ENCODE assay signal across 8 cellular contexts in genomic region chr12:124389537-124390441, GRCh38.
DNase-seq lines count a peak whose midpoint lies in the region; FAIRE-seq and TF ChIP-seq lines count a peak whose summit lies in the region.

No MANE protein-coding gene starts in this region.

- H3K9me3 ChIP-seq in MM.1S (replicated peaks; ENCODE audit: insufficient read depth, low read length) (no peaks in the 10 kb centered on the region), endothelial cell of umbilical vein (replicated peaks; ENCODE audit: control insufficient read depth, insufficient read depth, low read length) (no peaks in the 10 kb centered on the region), osteoblast (ENCODE audit: low read depth, low read length) (no peaks in the 10 kb centered on the region), OCI-LY7 (ENCODE audit: low read length) (no peaks in the 10 kb centered on the region)

- H3K4me2 ChIP-seq in MM.1S (ENCODE audit: low read depth, low read length) (peak overlapping the region; percentile 62; the same call in 1 of the 2 replicates), endothelial cell of umbilical vein (ENCODE audit: insufficient read depth, low read length) (peak overlapping the region; percentile 19), osteoblast (ENCODE audit: insufficient read depth, low read length) (peak overlapping the region; percentile 93), OCI-LY7 (ENCODE audit: low read length) (no peak overlapping the region)

- TF ChIP-seq POLR2A in endothelial cell of umbilical vein (IDR thresholded peaks at IDR 0.05; ENCODE audit: low read depth, low read length): no peak

- no peak overlapping the region for H2AFZ ChIP-seq in MM.1S (ENCODE audit: low read length)
- H2AFZ ChIP-seq in endothelial cell of umbilical vein (ENCODE audit: low read depth, low read length): no peak overlapping the region
- H2AFZ ChIP-seq in osteoblast (ENCODE audit: low read length): no peak overlapping the region
- no peak overlapping the region for H2AFZ ChIP-seq in OCI-LY7 (ENCODE audit: low read length)

- H3K4me3 ChIP-seq in BJ (ENCODE audit: low read depth, low read length) (peak overlapping the region; percentile 93), MM.1S (ENCODE audit: low read length) (no peak overlapping the region), endothelial cell of umbilical vein (replicated peaks in 1 of 3; ENCODE audit: insufficient read depth in 1 of 3, low read depth in 1 of 3, low read length in 3 of 3) (peak overlapping the region in 1 of 3 experiments; percentile 42), osteoblast (ENCODE audit: insufficient read depth, low read length) (peak overlapping the region; percentile 92), OCI-LY7 (ENCODE audit: low read depth, low read length, poor library complexity, severe bottlenecking) (no peak overlapping the region)

- no peaks in the 10 kb centered on the region for H3K27me3 ChIP-seq in BJ (ENCODE audit: control insufficient read depth, insufficient read depth, low read length)
- no peaks in the 10 kb centered on the region for H3K27me3 ChIP-seq in MM.1S (replicated peaks; ENCODE audit: insufficient read depth, low read length)
- no peaks in the 10 kb centered on the region for H3K27me3 ChIP-seq in endothelial cell of umbilical vein (ENCODE audit: control insufficient read depth in 2 of 2, insufficient read depth in 2 of 2, low read length in 2 of 2)
- H3K27me3 ChIP-seq in osteoblast (ENCODE audit: insufficient read depth, low read length): no peaks in the 10 kb centered on the region

- intact Hi-C loops in endothelial cell of umbilical vein (cut with micrococcal nuclease): loop anchor here (2.0 to 5.0 kb wide), 5 partner anchors 33 to 358 kb away; partner anchors contain the start of gene NCOR2
- intact Hi-C loops in OCI-LY7 (cut with micrococcal nuclease; ENCODE audit: unreplicated experiment): loop anchor here (5.0 kb wide), 1 partner anchor 78 kb away; no protein-coding TSS in a partner anchor

- peaks cover 6% of the 10 kb centered on the region for H3F3A ChIP-seq in MM.1S (ENCODE audit: insufficient read depth, low read length)

- 0 out of 2 replicates have a peak, but pooled peaks cover 4% of the 10 kb centered on the region for H3K79me2 ChIP-seq in MM.1S (ENCODE audit: low read length)
- H3K79me2 ChIP-seq in endothelial cell of umbilical vein (ENCODE audit: control insufficient read depth, insufficient read depth, low read length): peaks cover 45% of the 10 kb centered on the region
- peaks cover 40% of the 10 kb centered on the region for H3K79me2 ChIP-seq in osteoblast (ENCODE audit: insufficient read depth, low read length)
- H3K79me2 ChIP-seq in OCI-LY7 (ENCODE audit: insufficient read depth, low read depth, low read length): no peaks in the 10 kb centered on the region

- BruUV-seq in endothelial cell of umbilical vein (replicated peaks; lab: Mats Ljungman, UMichigan): TSS peak; percentile 7
- BruUV-seq in OCI-LY7 (replicated peaks; lab: Mats Ljungman, UMichigan): no TSS peak

- DNase-seq in BJ (ENCODE audit: low read depth) (no peak), MM.1S (no peak), endothelial cell of umbilical vein (ENCODE audit: low read depth, low spot score) (no peak), osteoblast (ENCODE audit: insufficient read length, low spot score, missing footprints) (peak; percentile 92), ecto neural progenitor cell (ENCODE audit: low spot score) (no peak), GM19240 (ENCODE audit: insufficient read length, low spot score) (no peak), OCI-LY7 (ENCODE audit: low spot score) (no peak), putamen (ENCODE audit: low spot score) (no peak)

- POLR2A ChIA-PET in BJ (lab: Charles Lee) (interaction anchor here (0.5 kb wide), 1 partner anchor 21 kb away, joined by 3 read pairs; no protein-coding TSS in a partner anchor), endothelial cell of umbilical vein (lab: Charles Lee) (interaction anchor here (2.0 kb wide), 1 partner anchor 9 kb away, joined by 11 read pairs; no protein-coding TSS in a partner anchor), OCI-LY7 (lab: Charles Lee) (interaction anchor here (0.6 to 1.4 kb wide), 3 partner anchors 9 to 761 kb away, joined by 3 to 6 read pairs (median 4); no protein-coding TSS in a partner anchor)

- H3K9me2 ChIP-seq in MM.1S (replicated peaks; ENCODE audit: insufficient read depth, low read length) (no peaks in the 10 kb centered on the region), OCI-LY7 (ENCODE audit: insufficient read depth, low read length) (no peaks in the 10 kb centered on the region)

- H3K36me3 ChIP-seq in BJ (ENCODE audit: control insufficient read depth, insufficient read depth, low read length) (peaks cover 5% of the 10 kb centered on the region), MM.1S (replicated peaks; ENCODE audit: insufficient read depth, low read length) (no peaks in the 10 kb centered on the region), endothelial cell of umbilical vein (ENCODE audit: control insufficient read depth in 2 of 2, extremely low read depth in 1 of 2, insufficient read depth in 2 of 2, low read length in 2 of 2) (peaks cover 2 to 3% of the 10 kb centered on the region in 2 experiments), osteoblast (ENCODE audit: insufficient read depth, low read length) (peaks cover 14% of the 10 kb centered on the region), OCI-LY7 (ENCODE audit: insufficient read depth, low read length) (no peaks in the 10 kb centered on the region; the same call in 1 of the 2 replicates)

- H3K9ac ChIP-seq in MM.1S (ENCODE audit: low read length): no peak overlapping the region
- H3K9ac ChIP-seq in endothelial cell of umbilical vein (replicated peaks; ENCODE audit: extremely low read depth, insufficient read depth, low read length): no peak overlapping the region

- TF ChIP-seq CTCF in BJ (IDR thresholded peaks at IDR 0.05; ENCODE audit: insufficient read depth, low read depth, low read length) (0 out of 2 replicates have a peak, but pooled peaks have one; percentile 5), MM.1S (IDR thresholded peaks at IDR 0.05; ENCODE audit: low read length) (no peak), endothelial cell of umbilical vein (IDR thresholded peaks at IDR 0.05; ENCODE audit: extremely low read depth in 1 of 2, insufficient read depth in 1 of 2, low read depth in 1 of 2, low read length in 2 of 2) (no peak), osteoblast (IDR thresholded peaks at IDR 0.05; ENCODE audit: extremely low read depth, low read depth, low read length) (no peak), OCI-LY7 (conservative IDR thresholded peaks at IDR 0.05; ENCODE audit: low read length) (no peak)

- H4K20me1 ChIP-seq in MM.1S (ENCODE audit: insufficient read depth, low read length) (no peaks in the 10 kb centered on the region), endothelial cell of umbilical vein (replicated peaks; ENCODE audit: control insufficient read depth, extremely low read depth, insufficient read depth, low read length) (no peaks in the 10 kb centered on the region), osteoblast (ENCODE audit: insufficient read depth, low read length) (peaks cover 32% of the 10 kb centered on the region), OCI-LY7 (ENCODE audit: insufficient read depth, low read length) (no peaks in the 10 kb centered on the region)

- H3K4me1 ChIP-seq in MM.1S (ENCODE audit: low read length) (peaks cover 18% of the 10 kb centered on the region), endothelial cell of umbilical vein (ENCODE audit: control insufficient read depth, extremely low read depth, insufficient read depth, low read length) (peaks cover 77% of the 10 kb centered on the region), osteoblast (ENCODE audit: insufficient read depth, low read length) (peaks cover 79% of the 10 kb centered on the region), OCI-LY7 (ENCODE audit: insufficient read depth, low read length, poor library complexity, severe bottlenecking) (peaks cover 22% of the 10 kb centered on the region)

- H3K27ac ChIP-seq in MM.1S (ENCODE audit: low read length) (no peak overlapping the region), endothelial cell of umbilical vein (ENCODE audit: insufficient read depth, low read depth, low read length) (peak overlapping the region; percentile 92), osteoblast (ENCODE audit: low read depth, low read length) (peak overlapping the region; percentile 86), OCI-LY7 (ENCODE audit: low read depth, low read length, poor library complexity, severe bottlenecking) (no peak overlapping the region)

- no peaks in the 10 kb centered on the region for H3K9me1 ChIP-seq in endothelial cell of umbilical vein (replicated peaks; ENCODE audit: control insufficient read depth, extremely low read depth, insufficient read depth, low read length)

- no peak for FAIRE-seq in endothelial cell of umbilical vein (lab: Jason Lieb, UNC)

- CTCF ChIA-PET in BJ (lab: Yijun Ruan, JAX): interaction anchor here (1.0 to 3.1 kb wide), 8 partner anchors 9 to 382 kb away, joined by 3 to 16 read pairs (median 6); no protein-coding TSS in a partner anchor
- CTCF ChIA-PET in endothelial cell of umbilical vein (lab: Charles Lee): interaction anchor here (0.7 to 8.3 kb wide), 13 partner anchors 7 to 382 kb away, joined by 3 to 60 read pairs (median 5); no protein-coding TSS in a partner anchor
- CTCF ChIA-PET in OCI-LY7 (lab: Charles Lee; ENCODE audit: unreplicated experiment): interaction anchor here (0.5 kb wide), 1 partner anchor 35 kb away, joined by 4 read pairs; no protein-coding TSS in a partner anchor

- dilution Hi-C loops in endothelial cell of umbilical vein (cut with MboI; ENCODE audit: extremely low pct_ligation_motif_present, low sequenced_read_pairs): no loop called here

TF ChIP-seq in endothelial cell of umbilical vein, 7 proteins besides CTCF, POLR2A, EP300 and RAD21:
- TF ChIP-seq, protein P1, sequence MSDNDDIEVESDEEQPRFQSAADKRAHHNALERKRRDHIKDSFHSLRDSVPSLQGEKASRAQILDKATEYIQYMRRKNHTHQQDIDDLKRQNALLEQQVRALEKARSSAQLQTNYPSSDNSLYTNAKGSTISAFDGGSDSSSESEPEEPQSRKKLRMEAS (IDR thresholded peaks at IDR 0.05; ENCODE audit: insufficient read depth, insufficient read length): no peak
- TF ChIP-seq POLR2AphosphoS5 (IDR thresholded peaks at IDR 0.05; ENCODE audit: insufficient read depth, low read depth, low read length): no peak
- TF ChIP-seq GATA2 (IDR thresholded peaks at IDR 0.05; ENCODE audit: insufficient read depth, insufficient read length, low read depth, low read length): no peak
- TF ChIP-seq FOS (IDR thresholded peaks at IDR 0.05; ENCODE audit: borderline replicate concordance, insufficient read depth, low read length): no peak
- TF ChIP-seq EZH2 (IDR thresholded peaks at IDR 0.05; ENCODE audit: borderline replicate concordance, low read depth, low read length, severe bottlenecking): no peak
- no peak for TF ChIP-seq JUN (IDR thresholded peaks at IDR 0.05; ENCODE audit: borderline replicate concordance, insufficient read depth, insufficient read length, low read depth)
- TF ChIP-seq MYC (IDR thresholded peaks at IDR 0.05; ENCODE audit: low read depth, low read length): no peak

Comparison
In these comparisons a context has a peak if more than half of its experiments do, and no peak if none do; other contexts are left out.
1. H3K4me3 ChIP-seq: peak in BJ (single experiment) and osteoblast (single experiment); none in MM.1S (single experiment) and OCI-LY7 (single experiment).
2. H3K27ac ChIP-seq: peak in endothelial cell of umbilical vein (single experiment) and osteoblast (single experiment); none in MM.1S (single experiment) and OCI-LY7 (single experiment).